17 cellular contexts compared by ENCODE assay signal in the genomic region with DNA sequence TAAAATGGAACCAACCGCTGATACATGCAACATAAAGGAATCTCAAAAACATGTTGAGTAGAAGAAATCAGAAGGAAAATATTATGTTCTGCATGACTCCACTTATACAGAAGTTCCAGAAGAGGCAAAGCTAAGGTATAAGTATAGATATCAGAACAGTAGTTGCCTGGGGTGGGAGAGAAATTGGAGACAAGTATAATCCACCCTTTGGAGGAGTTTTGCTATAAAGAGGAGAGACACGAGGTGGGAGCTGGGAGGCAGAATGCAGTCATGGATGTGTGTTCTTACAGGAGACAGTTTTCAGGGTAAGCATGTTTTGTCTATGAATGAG.
DNase-seq lines count a peak whose midpoint lies in the region; ATAC-seq and FAIRE-seq lines count a peak whose summit lies in the region.
"Had no signal": no experiment of that assay in that cellular context is flagged by ENCODE, and none has a peak within 500 bp of the region (broad histone marks: within the 10 kb centered on the region; RNA-seq: fewer than 3 reads in every experiment).

No MANE protein-coding gene starts in this region.

- peak overlapping the region; percentile 65 for H3K27ac Mint-ChIP-seq in activated CD4-positive, alpha-beta memory T cell treated with anti-CD3 and anti-CD28 coated beads, Interleukin-2, amount 10 ng/mL, durations not matched to agents 7 days and 5 days
- H3K27ac Mint-ChIP-seq in activated CD4-positive, alpha-beta memory T cell treated with anti-CD3 and anti-CD28 coated beads for 36 hours: no peak overlapping the region
- peak overlapping the region; percentile 62 for H3K27ac Mint-ChIP-seq in activated T-helper 1 cell treated with anti-CD3 and anti-CD28 coated beads, Interleukin-12 subunit alpha, Interleukin-12 subunit beta, Interleukin-2, Interleukin-4 antibody, amounts not matched to agents 30 ng/mL and 10 ng/mL and 1 ng/mL, durations not matched to agents 14 hours and 24 hours and 36 hours
- H3K27ac Mint-ChIP-seq: mesothelial cell of epicardium had no signal

- FAIRE-seq in urothelium cell line (lab: Jason Lieb, UNC): no peak

- H3K4me3 Mint-ChIP-seq in activated CD4-positive, alpha-beta memory T cell treated with anti-CD3 and anti-CD28 coated beads, Interleukin-2, amount 10 ng/mL, durations not matched to agents 7 days and 5 days: peak overlapping the region; percentile 8
- H3K4me3 Mint-ChIP-seq in activated CD4-positive, alpha-beta memory T cell treated with anti-CD3 and anti-CD28 coated beads for 36 hours: no peak overlapping the region
- peak overlapping the region; percentile 58 for H3K4me3 Mint-ChIP-seq in activated T-helper 1 cell treated with anti-CD3 and anti-CD28 coated beads, Interleukin-12 subunit alpha, Interleukin-12 subunit beta, Interleukin-2, Interleukin-4 antibody, amounts not matched to agents 30 ng/mL and 10 ng/mL and 1 ng/mL, durations not matched to agents 14 hours and 24 hours and 36 hours
- H3K4me3 Mint-ChIP-seq: mesothelial cell of epicardium had no signal

- H2BK15ac ChIP-seq in mesendoderm (replicated peaks; ENCODE audit: low read depth): no peak overlapping the region

- ATAC-seq in HG02981 (IDR thresholded peaks at IDR 0.05; ENCODE audit: unreplicated experiment) (peak; percentile 2), HG02970 (IDR thresholded peaks at IDR 0.05; ENCODE audit: low FRiP score, unreplicated experiment) (no peak)
- ATAC-seq: right lobe of liver had no signal

- H3K4me2 ChIP-seq in mesendoderm (ENCODE audit: low read length): no peak overlapping the region

- no peaks in the 10 kb centered on the region for H3K36me3 ChIP-seq in mesendoderm (ENCODE audit: control insufficient read depth, insufficient read depth, low read length)
- H3K36me3 ChIP-seq: right lobe of liver had no signal

- no CpG with 5 or more reads among the region's 2 CpGs for whole genome bisulfite sequencing in mesendoderm (ENCODE audit: extremely low coverage, insufficient coverage, low lambda C conversion rate)

- peaks cover 53% of the 10 kb centered on the region for H3K4me1 Mint-ChIP-seq in activated CD4-positive, alpha-beta memory T cell treated with anti-CD3 and anti-CD28 coated beads, Interleukin-2, amount 10 ng/mL, durations not matched to agents 7 days and 5 days
- H3K4me1 Mint-ChIP-seq in activated CD4-positive, alpha-beta memory T cell treated with anti-CD3 and anti-CD28 coated beads for 36 hours (ENCODE audit: low read depth): peaks cover 53% of the 10 kb centered on the region
- peaks cover 61% of the 10 kb centered on the region for H3K4me1 Mint-ChIP-seq in activated T-helper 1 cell treated with anti-CD3 and anti-CD28 coated beads, Interleukin-12 subunit alpha, Interleukin-12 subunit beta, Interleukin-2, Interleukin-4 antibody, amounts not matched to agents 30 ng/mL and 10 ng/mL and 1 ng/mL, durations not matched to agents 14 hours and 24 hours and 36 hours (ENCODE audit: low read depth)

- H4K5ac ChIP-seq in mesendoderm (ENCODE audit: low read length): no peak overlapping the region

- H3K27me3 Mint-ChIP-seq in activated CD4-positive, alpha-beta memory T cell treated with anti-CD3 and anti-CD28 coated beads, Interleukin-2, amount 10 ng/mL, durations not matched to agents 7 days and 5 days: peaks cover 7% of the 10 kb centered on the region
- no peaks in the 10 kb centered on the region for H3K27me3 Mint-ChIP-seq in activated CD4-positive, alpha-beta memory T cell treated with anti-CD3 and anti-CD28 coated beads for 36 hours
- peaks cover 2% of the 10 kb centered on the region for H3K27me3 Mint-ChIP-seq in activated T-helper 1 cell treated with anti-CD3 and anti-CD28 coated beads, Interleukin-12 subunit alpha, Interleukin-12 subunit beta, Interleukin-2, Interleukin-4 antibody, amounts not matched to agents 30 ng/mL and 10 ng/mL and 1 ng/mL, durations not matched to agents 14 hours and 24 hours and 36 hours (ENCODE audit: insufficient read depth)
- H3K27me3 Mint-ChIP-seq: CD4-positive, alpha-beta memory T cell had no signal

- intact Hi-C loops in activated CD4-positive, alpha-beta memory T cell treated with anti-CD3 and anti-CD28 coated beads for 36 hours (cut with micrococcal nuclease): loop anchor here (1.0 to 5.0 kb wide), 5 partner anchors 8 to 507 kb away; a partner anchor contains a TSS
- intact Hi-C loops in activated T-helper 1 cell treated with anti-CD3 and anti-CD28 coated beads, Interleukin-12 subunit alpha, Interleukin-12 subunit beta, Interleukin-2, Interleukin-4 antibody, amounts not matched to agents 30 ng/mL and 10 ng/mL and 1 ng/mL, durations not matched to agents 14 hours and 24 hours and 36 hours (cut with micrococcal nuclease): loop anchor here (1.0 to 10.0 kb wide), 5 partner anchors 71 to 347 kb away; a partner anchor contains a TSS

- no peaks in the 10 kb centered on the region for H3K79me2 ChIP-seq in mesendoderm (ENCODE audit: control insufficient read depth, insufficient read depth, low read length)

- no peak overlapping the region for H3K9ac ChIP-seq in mesendoderm (ENCODE audit: low read length)

- no peak overlapping the region for H3K18ac ChIP-seq in mesendoderm (ENCODE audit: low read length)

- H3K27me3 ChIP-seq in mesendoderm (ENCODE audit: insufficient read depth, low read length, poor library complexity): no peaks in the 10 kb centered on the region
- H3K27me3 ChIP-seq: right lobe of liver had no signal

- H2BK120ac ChIP-seq in mesendoderm (ENCODE audit: low read depth, low read length): no peak overlapping the region

- H3K4me3 ChIP-seq in mesendoderm (ENCODE audit: low read length): no peak overlapping the region
- H3K4me3 ChIP-seq: right lobe of liver had no signal

- CTCF ChIA-PET in activated CD4-positive, alpha-beta memory T cell treated with anti-CD3 and anti-CD28 coated beads, Interleukin-2, amount 10 ng/mL, durations not matched to agents 7 days and 5 days (lab: Charles Lee): interaction anchor here (0.6 to 1.6 kb wide), 3 partner anchors 70 to 245 kb away, joined by 3 to 5 read pairs (median 4); no protein-coding TSS in a partner anchor
- CTCF ChIA-PET in activated CD4-positive, alpha-beta memory T cell treated with anti-CD3 and anti-CD28 coated beads for 36 hours (lab: Charles Lee): interaction anchor here (0.6 to 1.2 kb wide), 2 partner anchors 91 to 119 kb away, joined by 3 to 4 read pairs; no protein-coding TSS in a partner anchor

- no peak overlapping the region for H3K27ac ChIP-seq in mesendoderm (ENCODE audit: low read depth, low read length)
- H3K27ac ChIP-seq: right lobe of liver had no signal

- no peaks in the 10 kb centered on the region for H3K9me3 Mint-ChIP-seq in activated CD4-positive, alpha-beta memory T cell treated with anti-CD3 and anti-CD28 coated beads, Interleukin-2, amount 10 ng/mL, durations not matched to agents 7 days and 5 days
- H3K9me3 Mint-ChIP-seq in activated CD4-positive, alpha-beta memory T cell treated with anti-CD3 and anti-CD28 coated beads for 36 hours: no peaks in the 10 kb centered on the region
- H3K9me3 Mint-ChIP-seq in activated T-helper 1 cell treated with anti-CD3 and anti-CD28 coated beads, Interleukin-12 subunit alpha, Interleukin-12 subunit beta, Interleukin-2, Interleukin-4 antibody, amounts not matched to agents 30 ng/mL and 10 ng/mL and 1 ng/mL, durations not matched to agents 14 hours and 24 hours and 36 hours: no peaks in the 10 kb centered on the region
- H3K9me3 Mint-ChIP-seq: CD4-positive, alpha-beta memory T cell; mesothelial cell of epicardium had no signal

- H3K4me1 ChIP-seq in mesendoderm (ENCODE audit: control insufficient read depth, low read depth, low read length): peaks cover 11% of the 10 kb centered on the region

- H3K36me3 Mint-ChIP-seq in activated CD4-positive, alpha-beta memory T cell treated with anti-CD3 and anti-CD28 coated beads, Interleukin-2, amount 10 ng/mL, durations not matched to agents 7 days and 5 days (ENCODE audit: low read depth): peaks cover 16% of the 10 kb centered on the region
- peaks cover 20% of the 10 kb centered on the region for H3K36me3 Mint-ChIP-seq in activated CD4-positive, alpha-beta memory T cell treated with anti-CD3 and anti-CD28 coated beads for 36 hours
- peaks cover 14% of the 10 kb centered on the region for H3K36me3 Mint-ChIP-seq in activated T-helper 1 cell treated with anti-CD3 and anti-CD28 coated beads, Interleukin-12 subunit alpha, Interleukin-12 subunit beta, Interleukin-2, Interleukin-4 antibody, amounts not matched to agents 30 ng/mL and 10 ng/mL and 1 ng/mL, durations not matched to agents 14 hours and 24 hours and 36 hours (ENCODE audit: low read depth)

- no peak for DNase-seq in activated CD4-positive, alpha-beta memory T cell treated with anti-CD3 and anti-CD28 coated beads, Interleukin-2, amount 10 ng/mL, durations not matched to agents 7 days and 5 days
- DNase-seq in activated CD4-positive, alpha-beta memory T cell treated with anti-CD3 and anti-CD28 coated beads for 36 hours: no peak
- DNase-seq in activated T-helper 1 cell treated with anti-CD3 and anti-CD28 coated beads, Interleukin-12 subunit alpha, Interleukin-12 subunit beta, Interleukin-2, Interleukin-4 antibody, amounts not matched to agents 30 ng/mL and 10 ng/mL and 1 ng/mL, durations not matched to agents 14 hours and 24 hours and 36 hours (ENCODE audit: low spot score): no peak
- DNase-seq in mesendoderm (no peak), HPDE6-E6E7 (ENCODE audit: extremely low spot score) (no peak), urothelium cell line (ENCODE audit: low spot score) (no peak)
- DNase-seq: activated gamma-delta T cell; CD4-positive, alpha-beta memory T cell; dermis blood vessel endothelial cell; Kasumi-1; right lobe of liver; SIG-M5; substantia nigra; T1000 had no signal

- no peak overlapping the region for H2BK5ac ChIP-seq in mesendoderm (ENCODE audit: low read length)

- H3K4ac ChIP-seq in mesendoderm (ENCODE audit: low read depth, low read length): no peak overlapping the region

- H2AK5ac ChIP-seq in mesendoderm (ENCODE audit: low read length): peak overlapping the region; percentile 17

- H3K56ac ChIP-seq in mesendoderm (ENCODE audit: low read length): peak overlapping the region; percentile 28

- peaks cover 4% of the 10 kb centered on the region for H3K79me1 ChIP-seq in mesendoderm (ENCODE audit: low read length)

- no peak overlapping the region for H4K8ac ChIP-seq in mesendoderm (ENCODE audit: low read depth, low read length)

- no peak overlapping the region for H3K23ac ChIP-seq in mesendoderm (ENCODE audit: low read length)

- POLR2A ChIA-PET in activated CD4-positive, alpha-beta memory T cell treated with anti-CD3 and anti-CD28 coated beads, Interleukin-2, amount 10 ng/mL, durations not matched to agents 7 days and 5 days (lab: Charles Lee): interaction anchor here (0.8 to 2.0 kb wide), 5 partner anchors 9 to 397 kb away, joined by 3 to 6 read pairs (median 3); a partner anchor contains a TSS
- POLR2A ChIA-PET in activated CD4-positive, alpha-beta memory T cell treated with anti-CD3 and anti-CD28 coated beads for 36 hours (lab: Charles Lee): interaction anchor here (0.8 to 1.4 kb wide), 3 partner anchors 73 to 300 kb away, joined by 3 to 6 read pairs (median 5); a partner anchor contains a TSS
